ENCODE assay signal across 8 cellular contexts in the genomic region with DNA sequence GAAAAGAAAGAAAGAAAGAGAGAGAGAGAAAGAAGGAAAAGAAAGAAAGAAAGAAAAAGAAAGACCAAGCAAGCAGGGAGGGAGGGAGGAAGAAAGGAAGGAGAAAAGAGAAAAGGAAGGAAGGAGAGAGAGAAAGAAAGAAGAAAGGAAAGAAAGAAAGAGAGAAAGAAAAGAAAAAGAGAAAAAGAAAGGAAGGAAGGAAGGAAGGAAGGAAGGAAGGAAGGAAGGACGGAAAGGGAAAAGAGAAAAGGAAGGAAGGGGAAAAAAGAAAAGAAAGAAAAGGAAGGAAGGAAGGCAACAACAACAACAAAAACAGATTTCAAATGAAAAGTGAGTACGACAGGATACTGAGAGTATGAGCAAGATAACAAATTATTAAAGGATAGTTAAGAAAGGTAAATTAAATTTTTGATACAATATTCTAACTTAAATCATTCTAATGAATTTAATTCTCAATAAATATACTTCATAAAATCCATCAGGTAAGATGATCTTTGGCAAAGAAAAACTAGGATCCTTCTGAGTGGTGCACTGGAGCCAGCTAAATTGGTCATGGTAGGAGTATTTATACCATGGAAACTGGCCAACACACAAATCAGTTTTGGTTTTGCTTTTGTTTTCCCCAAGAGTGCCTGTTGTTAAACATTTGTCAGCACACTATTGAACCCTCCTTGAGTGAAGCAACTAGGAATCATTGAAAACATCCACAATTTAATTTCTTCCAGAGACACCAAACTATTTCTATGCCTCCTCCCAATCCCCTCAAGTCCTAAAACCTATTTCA. TPM values are rescaled to one million over a fixed set of nuclear protein-coding genes. Genes with fewer than 3 reads are reported as not detected.
A peak's percentile ranks its signal among the peaks of the same experiment; 100 is the strongest.
DNase-seq lines count a peak whose midpoint lies in the region; ATAC-seq and TF ChIP-seq lines count a peak whose summit lies in the region.

No MANE protein-coding gene starts in this region.

- H3K4me1 ChIP-seq in HEK293 (ENCODE audit: control insufficient read depth, insufficient read depth, low read length) (no peaks in the 10 kb centered on the region), breast epithelium (no peaks in the 10 kb centered on the region)

- CTCF ChIA-PET in HEK293 (lab: Yijun Ruan, JAX) = interaction anchor here (0.6 to 1.1 kb wide), 3 partner anchors 18 to 157 kb away, joined by 3 to 4 read pairs (median 4); no protein-coding TSS in a partner anchor

- peak overlapping the region; percentile 56 to 61 for H3K27ac Mint-ChIP-seq in natural killer cell

- POLR2A ChIA-PET in HEK293 (lab: Yijun Ruan, JAX) = no interaction called here

- TF ChIP-seq CTCF in HEK293 (tag by site-specific recombination; IDR thresholded peaks at IDR 0.05) (no peak), breast epithelium (IDR thresholded peaks at IDR 0.05) (no peak), natural killer cell (IDR thresholded peaks at IDR 0.05) (no peak)

- DNase-seq in DMS 273 (lab: John Stamatoyannopoulos, UW; ENCODE audit: unreplicated experiment) (peak; percentile 29), DMS 273 treated with DMSO at 0.1 percent for 48 hours (lab: John Stamatoyannopoulos, UW) (no peak), NCI-H128 (lab: John Stamatoyannopoulos, UW; ENCODE audit: unreplicated experiment) (peak; percentile 29), breast epithelium (ENCODE audit: low spot score in 2 of 2) (no peak), natural killer cell (no peak), C1 segment of cervical spinal cord (lab: John Stamatoyannopoulos, UW) (no peak), cortex of kidney (lab: John Stamatoyannopoulos, UW) (no peak)

- no peak for TF ChIP-seq POLR2A in breast epithelium (IDR thresholded peaks at IDR 0.05)

- no peaks in the 10 kb centered on the region for H3K27me3 ChIP-seq in breast epithelium

- peak overlapping the region; percentile 2 for H3K4me3 Mint-ChIP-seq in natural killer cell

- no peaks in the 10 kb centered on the region for H3K9me3 ChIP-seq in HEK293 (ENCODE audit: control insufficient read depth, insufficient read depth, low read depth, low read length)
- H3K9me3 ChIP-seq in breast epithelium = no peaks in the 10 kb centered on the region

- peaks cover 39 to 47% of the 10 kb centered on the region in 2 donors for H3K4me1 Mint-ChIP-seq in natural killer cell

- H3K27me3 Mint-ChIP-seq in natural killer cell (ENCODE audit: low read depth in 2 of 2) = no peaks in the 10 kb centered on the region

- H3K36me3 ChIP-seq in HEK293 (ENCODE audit: control insufficient read depth in 2 of 2, insufficient read depth in 1 of 2, low read length in 2 of 2) = no peaks in the 10 kb centered on the region
- H3K36me3 ChIP-seq in breast epithelium = no peaks in the 10 kb centered on the region

- H3K9me3 Mint-ChIP-seq in natural killer cell = peaks cover 0 to 2% of the 10 kb centered on the region in 2 donors

- intact Hi-C loops in breast epithelium (cut with DNase I; ENCODE audit: low total_unique reads) (no loop called here), natural killer cell (cut with micrococcal nuclease) (loop anchor here (5.0 kb wide), 1 partner anchor 40 kb away; no protein-coding TSS in a partner anchor)

- H3K36me3 Mint-ChIP-seq in natural killer cell = no peaks in the 10 kb centered on the region

- peak; percentile 78 to 82 (median 81) for ATAC-seq in natural killer cell

- H3K27ac ChIP-seq in HEK293 (ENCODE audit: extremely low read depth, low read depth, low read length) (no peak overlapping the region), breast epithelium (peak overlapping the region; percentile 27 to 70)

- no peak overlapping the region for H3K4me3 ChIP-seq in HEK293 (ENCODE audit: low read depth, low read length)
- H3K4me3 ChIP-seq in breast epithelium = peak overlapping the region in 1 of 3 donors; percentile 9

TF ChIP-seq in HEK293, 187 proteins besides CTCF, POLR2A, EP300 and RAD21:
- no peak for TF ChIP-seq EGR2 (tag by site-specific recombination; IDR thresholded peaks at IDR 0.05; ENCODE audit: low read depth)
- TF ChIP-seq PRDM1 (tag by site-specific recombination; IDR thresholded peaks at IDR 0.05) = peak; percentile 88
- peak; percentile 97 for TF ChIP-seq ZNF366 (tag by site-specific recombination; conservative IDR thresholded peaks at IDR 0.05)
TF ChIP-seq in HEK293: peak in this region for 2.

RNA-seq across cellular contexts. Expression of gene DYRK2, which starts 56.1 kb away (rescaled TPM):
- total RNA-seq in breast epithelium = 10 to 100 TPM; 12.4 to 19.2 (median 17.7) TPM
- 100 to 1,000 TPM in 2 of 3 donors, 10 to 100 TPM in 1; 88.1 to 108 (median 108) TPM for total RNA-seq in natural killer cell

Comparison
In these comparisons a context has a peak if more than half of its experiments do, and no peak if none do; other contexts are left out.
1. DNase-seq: peak in DMS 273 (single experiment) and NCI-H128 (single experiment); none in DMS 273 treated with DMSO at 0.1 percent for 48 hours (single experiment), breast epithelium (0 of 2), natural killer cell (single experiment), C1 segment of cervical spinal cord (0 of 14) and cortex of kidney (single experiment).
2. RNA of gene DYRK2, which starts 56.1 kb away (total RNA-seq): 88.1 to 108 TPM in natural killer cell; 12.4 to 19.2 TPM in breast epithelium; every median in the first group is over 4 times any median in the second.